ENCODE assay signal across 9 cellular contexts in genomic region chr6:28758046-28758817, GRCh38.
A peak's percentile ranks its signal among the peaks of the same experiment; 100 is the strongest.
DNase-seq lines count a peak whose midpoint lies in the region; ATAC-seq, FAIRE-seq and TF ChIP-seq lines count a peak whose summit lies in the region.
"Had no signal": no experiment of that assay in that cellular context is flagged by ENCODE, and none has a peak within 500 bp of the region (broad histone marks: within the 10 kb centered on the region; RNA-seq: fewer than 3 reads in every experiment).

No MANE protein-coding gene starts in this region.

- H3K4me3 ChIP-seq in RWPE2 (ENCODE audit: severe bottlenecking) (peak overlapping the region; percentile 17), fibroblast of the aortic adventitia (ENCODE audit: low read depth, low read length) (peak overlapping the region; percentile 43), aorta (ENCODE audit: low read length in 2 of 2) (no peak overlapping the region)

- in situ Hi-C loops in ACHN (cut with HindIII; ENCODE audit: low pct_ligation_motif_present, low pct_unique_long_range_greater_than_20kb, low sequenced_read_pairs): no loop called here

- no peaks in the 10 kb centered on the region for H3K36me3 ChIP-seq in RWPE2 (ENCODE audit: low read depth)
- no peaks in the 10 kb centered on the region for H3K36me3 ChIP-seq in aorta (ENCODE audit: control insufficient read depth in 1 of 2, insufficient read depth in 2 of 2, low read length in 1 of 2)

- H3K27ac ChIP-seq in RWPE2 (ENCODE audit: poor library complexity, severe bottlenecking) (no peak overlapping the region), aorta (ENCODE audit: low read depth in 1 of 2, low read length in 2 of 2) (no peak overlapping the region)

- no peak for TF ChIP-seq POLR2A in GM12891 (IDR thresholded peaks at IDR 0.05; ENCODE audit: low read depth, low read length)

- DNase-seq in ACHN: peak; percentile 25
- peak; percentile 55 for DNase-seq in HTR-8/SVneo (ENCODE audit: insufficient read length, low spot score)
- no peak for DNase-seq in RWPE2 (ENCODE audit: low spot score)
- DNase-seq in fibroblast of the aortic adventitia (ENCODE audit: low read depth): peak; percentile 63
- DNase-seq in NCI-H2196 treated with DMSO at 0.1 percent for 48 hours (lab: John Stamatoyannopoulos, UW; ENCODE audit: unreplicated experiment): no peak
- DNase-seq in GM12891 (ENCODE audit: insufficient read length, low spot score): no peak
- DNase-seq in aorta: no peak
- no peak for DNase-seq in activated gamma-delta T cell (lab: John Stamatoyannopoulos, UW)
- DNase-seq: GF-D8 had no signal

- no peak for FAIRE-seq in HTR-8/SVneo (lab: Jason Lieb, UNC)
- no peak for FAIRE-seq in GM12891 (lab: Jason Lieb, UNC)

- no peaks in the 10 kb centered on the region for H3K27me3 ChIP-seq in RWPE2 (ENCODE audit: insufficient read depth, poor library complexity, severe bottlenecking)
- no peaks in the 10 kb centered on the region for H3K27me3 ChIP-seq in aorta (ENCODE audit: control insufficient read depth in 1 of 2, insufficient read depth in 2 of 2, low read length in 1 of 2)

- H3K9me3 ChIP-seq in RWPE2 (ENCODE audit: severe bottlenecking): no peaks in the 10 kb centered on the region
- H3K9me3 ChIP-seq in aorta (ENCODE audit: control insufficient read depth, low read length): peaks cover 1% of the 10 kb centered on the region

- no peak for TF ChIP-seq CTCF in RWPE2 (IDR thresholded peaks at IDR 0.05; ENCODE audit: poor library complexity, severe bottlenecking)
- no peak for TF ChIP-seq CTCF in fibroblast of the aortic adventitia (IDR thresholded peaks at IDR 0.05; ENCODE audit: insufficient read depth, low read length)

- H3K4me1 ChIP-seq in RWPE2 (ENCODE audit: insufficient read depth, poor library complexity, severe bottlenecking): no peaks in the 10 kb centered on the region
- H3K4me1 ChIP-seq in aorta (ENCODE audit: control insufficient read depth in 1 of 2, insufficient read depth in 2 of 2, low read length in 2 of 2): no peaks in the 10 kb centered on the region

- intact Hi-C loops in aorta (cut with DNase I): no loop called here

- WGBS in aorta, 2 donors: 32 to 44% methylated on average over 19 of the region's 19 CpGs

- peak; percentile 50 for ATAC-seq in RWPE2 (ENCODE audit: low read depth)
- no peak for ATAC-seq in aorta (ENCODE audit: low FRiP score)

TF ChIP-seq in GM12891, 5 proteins besides CTCF, POLR2A, EP300 and RAD21:
- TF ChIP-seq POU2F2 (IDR thresholded peaks at IDR 0.05; ENCODE audit: low read depth, low read length) (no peak), TAF1 (IDR thresholded peaks at IDR 0.05; ENCODE audit: low read depth, low read length) (no peak), SPI1 (IDR thresholded peaks at IDR 0.05; ENCODE audit: low read depth, low read length) (no peak), PAX5 (IDR thresholded peaks at IDR 0.05; ENCODE audit: insufficient read depth, low read length, severe bottlenecking) (no peak)
TF ChIP-seq in GM12891: peak in this region for 0.

Comparison
In these comparisons a context has a peak if more than half of its experiments do, and no peak if none do; other contexts are left out.
1. DNase-seq: peak in ACHN (single experiment), HTR-8/SVneo (single experiment) and fibroblast of the aortic adventitia (single experiment); none in RWPE2 (single experiment), NCI-H2196 treated with DMSO at 0.1 percent for 48 hours (single experiment), GM12891 (single experiment), aorta (0 of 2) and activated gamma-delta T cell (single experiment).
2. H3K4me3 ChIP-seq: peak in RWPE2 (single experiment) and fibroblast of the aortic adventitia (single experiment); none in aorta (0 of 2).